ENCODE assay signal across 37 cellular contexts in the genomic region with DNA sequence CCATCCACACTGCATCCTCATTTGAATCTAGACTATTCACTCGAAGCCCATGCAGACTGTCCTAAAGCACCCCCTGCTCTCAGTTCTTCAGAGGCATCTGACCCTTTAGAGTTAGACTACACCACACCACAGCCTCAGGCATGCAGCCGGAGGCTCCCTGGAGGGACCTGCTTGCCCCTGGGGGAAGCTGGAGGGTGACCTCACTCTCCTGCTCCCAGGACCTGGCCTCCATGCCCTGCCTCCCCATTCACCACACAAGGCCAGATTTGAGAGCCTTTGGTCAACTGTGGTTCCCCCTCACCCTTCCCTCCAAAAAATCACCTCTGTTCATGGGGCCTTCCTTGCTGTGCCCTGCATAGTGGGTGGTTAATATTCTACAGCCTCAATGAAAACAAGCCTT. TPM values are rescaled to one million over a fixed set of nuclear protein-coding genes. Genes with fewer than 3 reads are reported as not detected.
"Had no signal": no experiment of that assay in that cellular context is flagged by ENCODE, and none has a peak within 500 bp of the region (broad histone marks: within the 10 kb centered on the region; RNA-seq: fewer than 3 reads in every experiment).

No MANE protein-coding gene starts in this region.

- DNase-seq: activated B cell treated with CpG ODN at 0.5 μM for 24 hours; activated CD4-positive, alpha-beta T cell treated with anti-CD3 and anti-CD28 coated beads for 48 hours; activated CD4-positive, alpha-beta T cell treated with anti-CD3 and anti-CD28 coated beads, Interleukin-2, amount 50 U/mL, for 1 hour; activated CD4-positive, alpha-beta T cell treated with anti-CD3 and anti-CD28 coated beads, Interleukin-2, amount 50 U/mL, for 48 hours; activated CD8-positive, alpha-beta memory T cell treated with anti-CD3 and anti-CD28 coated beads for 24 hours; activated CD8-positive, alpha-beta T cell treated with anti-CD3 and anti-CD28 coated beads for 36 hours; activated gamma-delta T cell; activated naive CD4-positive, alpha-beta T cell; activated naive CD4-positive, alpha-beta T cell treated with anti-CD3 and anti-CD28 coated beads, Interleukin-2, amount 10 ng/mL, durations not matched to agents 7 days and 5 days; activated T-cell treated with anti-CD3 and anti-CD28 coated beads, Interleukin-2, amount 50 U/mL, for 4 hours; amniotic stem cell; anterior cingulate cortex; caudate nucleus; colonic mucosa; effector CD8-positive, alpha-beta T cell; esophagus squamous epithelium; foreskin melanocyte; head of caudate nucleus; T-helper 1 cell; T-helper 17 cell; T1000; WERI-Rb-1 had no signal

- H3K9me3 Mint-ChIP-seq: activated B cell treated with CpG ODN at 0.5 μM for 24 hours; activated CD8-positive, alpha-beta T cell treated with anti-CD3 and anti-CD28 coated beads for 36 hours; activated naive CD4-positive, alpha-beta T cell treated with anti-CD3 and anti-CD28 coated beads, Interleukin-2, amount 10 ng/mL, durations not matched to agents 7 days and 5 days; activated T-cell treated with anti-CD3 and anti-CD28 coated beads, Interleukin-2, amount 50 U/mL, for 4 hours; activated T-helper 17 cell treated with anti-CD3 and anti-CD28 coated beads, Interleukin-2, amount 50 U/mL, for 72 hours; T-helper 2 cell treated with Interferon-gamma antibody and Interleukin-4, amounts not matched to agents 5 μg/mL and 100 μg/mL, for 36 hours had no signal

- FAIRE-seq: astrocyte, endometrium, endothelial cell of umbilical vein had no signal

- ATAC-seq: activated CD4-positive, CD25-positive, alpha-beta regulatory T cell treated with anti-CD3 and anti-CD28 coated beads, Interleukin-2, amount 50 U/mL, for 24 hours; activated CD8-positive, alpha-beta T cell treated with anti-CD3 and anti-CD28 coated beads for 36 hours; activated T-cell treated with anti-CD3 and anti-CD28 coated beads, Interleukin-2, amount 50 U/mL, for 4 hours; activated T-helper 17 cell treated with anti-CD3 and anti-CD28 coated beads, Interleukin-2, amount 50 U/mL, for 72 hours; gastroesophageal sphincter; T-helper 17 cell had no signal

- H3K27me3 Mint-ChIP-seq: activated naive CD8-positive, alpha-beta T cell had no signal

- H3K4me3 ChIP-seq: colonic mucosa, esophagus squamous epithelium, gastroesophageal sphincter had no signal

- H3K36me3 ChIP-seq: colonic mucosa, esophagus squamous epithelium, gastroesophageal sphincter, WERI-Rb-1 had no signal

- H3K27me3 ChIP-seq: colonic mucosa, gastroesophageal sphincter had no signal

- H3K27ac ChIP-seq: colonic mucosa, epithelial cell of prostate, esophagus squamous epithelium, gastroesophageal sphincter, WERI-Rb-1 had no signal

- H3K4me1 ChIP-seq: colonic mucosa, gastroesophageal sphincter had no signal

- H3K4me3 Mint-ChIP-seq: activated B cell treated with CpG ODN at 0.5 μM for 24 hours; activated CD8-positive, alpha-beta T cell treated with anti-CD3 and anti-CD28 coated beads for 36 hours; activated naive CD4-positive, alpha-beta T cell treated with anti-CD3 and anti-CD28 coated beads, Interleukin-2, amount 10 ng/mL, durations not matched to agents 7 days and 5 days; activated naive CD8-positive, alpha-beta T cell; activated T-cell treated with anti-CD3 and anti-CD28 coated beads, Interleukin-2, amount 50 U/mL, for 4 hours; activated T-helper 17 cell treated with anti-CD3 and anti-CD28 coated beads, Interleukin-2, amount 50 U/mL, for 72 hours; T-helper 17 cell; T-helper 2 cell treated with Interferon-gamma antibody and Interleukin-4, amounts not matched to agents 5 μg/mL and 100 μg/mL, for 36 hours had no signal

- H3K36me3 Mint-ChIP-seq: activated naive CD4-positive, alpha-beta T cell treated with anti-CD3 and anti-CD28 coated beads, Interleukin-2, amount 10 ng/mL, durations not matched to agents 7 days and 5 days; activated naive CD8-positive, alpha-beta T cell had no signal

- H3K9me3 ChIP-seq: colonic mucosa, esophagus squamous epithelium, gastroesophageal sphincter had no signal

- H3K4me1 Mint-ChIP-seq: activated B cell treated with CpG ODN at 0.5 μM for 24 hours; activated naive CD4-positive, alpha-beta T cell treated with anti-CD3 and anti-CD28 coated beads, Interleukin-2, amount 10 ng/mL, durations not matched to agents 7 days and 5 days; activated T-helper 17 cell treated with anti-CD3 and anti-CD28 coated beads, Interleukin-2, amount 50 U/mL, for 72 hours; T-helper 17 cell had no signal

- H3K27ac Mint-ChIP-seq: activated B cell treated with CpG ODN at 0.5 μM for 24 hours; activated CD8-positive, alpha-beta T cell treated with anti-CD3 and anti-CD28 coated beads for 36 hours; activated naive CD4-positive, alpha-beta T cell treated with anti-CD3 and anti-CD28 coated beads, Interleukin-2, amount 10 ng/mL, durations not matched to agents 7 days and 5 days; activated naive CD8-positive, alpha-beta T cell; activated T-helper 17 cell treated with anti-CD3 and anti-CD28 coated beads, Interleukin-2, amount 50 U/mL, for 72 hours; T-helper 17 cell; T-helper 2 cell treated with Interferon-gamma antibody and Interleukin-4, amounts not matched to agents 5 μg/mL and 100 μg/mL, for 36 hours had no signal

RNA-seq across cellular contexts. Expression of a gene that starts 24.6 kb away (rescaled TPM):
- total RNA-seq: activated B cell treated with CpG ODN at 0.5 μM for 24 hours; activated CD8-positive, alpha-beta T cell treated with anti-CD3 and anti-CD28 coated beads for 36 hours; activated T-cell treated with anti-CD3 and anti-CD28 coated beads, Interleukin-2, amount 50 U/mL, for 4 hours; activated T-helper 17 cell treated with anti-CD3 and anti-CD28 coated beads, Interleukin-2, amount 50 U/mL, for 72 hours; astrocyte; colonic mucosa; dermis microvascular lymphatic vessel endothelial cell; endothelial cell of umbilical vein; esophagus squamous epithelium; fibroblast of lung; fibroblast of villous mesenchyme; gastroesophageal sphincter; glomerular endothelial cell; T-helper 17 cell had no signal
- polyA plus RNA-seq: adipose tissue, endothelial cell of umbilical vein, esophagus, fibroblast of lung had no signal
